ENCODE assay signal across 1 cellular context in genomic region chr14:88542857-88543795, GRCh38.
TF ChIP-seq lines count a peak whose summit lies in the region.

No MANE protein-coding gene starts in this region.

TF ChIP-seq in A549, 52 proteins besides CTCF, POLR2A, EP300 and RAD21 (continued from another document):
- TF ChIP-seq ZFP36 (IDR thresholded peaks at IDR 0.05; ENCODE audit: borderline replicate concordance, partially characterized antibody), result no peak
- no peak for TF ChIP-seq TFCP2L1 (CRISPR knock-in tag; IDR thresholded peaks at IDR 0.05)
- no peak for TF ChIP-seq KDM1A (IDR thresholded peaks at IDR 0.05; ENCODE audit: low read depth)
- TF ChIP-seq MAFK (IDR thresholded peaks at IDR 0.05; ENCODE audit: partially characterized antibody), result no peak
- TF ChIP-seq GATA3 (IDR thresholded peaks at IDR 0.05; ENCODE audit: borderline replicate concordance), result no peak; the same call in 1 of the 2 replicates
- TF ChIP-seq ESRRA (IDR thresholded peaks at IDR 0.05; ENCODE audit: borderline replicate concordance, low read length), result no peak
- TF ChIP-seq, protein P1, sequence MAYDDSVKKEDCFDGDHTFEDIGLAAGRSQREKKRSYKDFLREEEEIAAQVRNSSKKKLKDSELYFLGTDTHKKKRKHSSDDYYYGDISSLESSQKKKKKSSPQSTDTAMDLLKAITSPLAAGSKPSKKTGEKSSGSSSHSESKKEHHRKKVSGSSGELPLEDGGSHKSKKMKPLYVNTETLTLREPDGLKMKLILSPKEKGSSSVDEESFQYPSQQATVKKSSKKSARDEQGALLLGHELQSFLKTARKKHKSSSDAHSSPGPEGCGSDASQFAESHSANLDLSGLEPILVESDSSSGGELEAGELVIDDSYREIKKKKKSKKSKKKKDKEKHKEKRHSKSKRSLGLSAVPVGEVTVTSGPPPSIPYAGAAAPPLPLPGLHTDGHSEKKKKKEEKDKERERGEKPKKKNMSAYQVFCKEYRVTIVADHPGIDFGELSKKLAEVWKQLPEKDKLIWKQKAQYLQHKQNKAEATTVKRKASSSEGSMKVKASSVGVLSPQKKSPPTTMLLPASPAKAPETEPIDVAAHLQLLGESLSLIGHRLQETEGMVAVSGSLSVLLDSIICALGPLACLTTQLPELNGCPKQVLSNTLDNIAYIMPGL (CRISPR knock-in tag; IDR thresholded peaks at IDR 0.05; ENCODE audit: borderline replicate concordance), result no peak
- no peak for TF ChIP-seq HOXB5 (CRISPR knock-in tag; IDR thresholded peaks at IDR 0.05)
- no peak for TF ChIP-seq RCOR1 (IDR thresholded peaks at IDR 0.05; ENCODE audit: low read depth, low read length)
- TF ChIP-seq NR3C1 (IDR thresholded peaks at IDR 0.05), result no peak
- TF ChIP-seq MYC (IDR thresholded peaks at IDR 0.05; ENCODE audit: borderline replicate concordance, low read length), result no peak
- no peak for TF ChIP-seq EHF (CRISPR knock-in tag; IDR thresholded peaks at IDR 0.05)
- no peak for TF ChIP-seq CHD4 (IDR thresholded peaks at IDR 0.05; ENCODE audit: borderline replicate concordance)
